ENCODE assay signal across 19 cellular contexts in the genomic region with DNA sequence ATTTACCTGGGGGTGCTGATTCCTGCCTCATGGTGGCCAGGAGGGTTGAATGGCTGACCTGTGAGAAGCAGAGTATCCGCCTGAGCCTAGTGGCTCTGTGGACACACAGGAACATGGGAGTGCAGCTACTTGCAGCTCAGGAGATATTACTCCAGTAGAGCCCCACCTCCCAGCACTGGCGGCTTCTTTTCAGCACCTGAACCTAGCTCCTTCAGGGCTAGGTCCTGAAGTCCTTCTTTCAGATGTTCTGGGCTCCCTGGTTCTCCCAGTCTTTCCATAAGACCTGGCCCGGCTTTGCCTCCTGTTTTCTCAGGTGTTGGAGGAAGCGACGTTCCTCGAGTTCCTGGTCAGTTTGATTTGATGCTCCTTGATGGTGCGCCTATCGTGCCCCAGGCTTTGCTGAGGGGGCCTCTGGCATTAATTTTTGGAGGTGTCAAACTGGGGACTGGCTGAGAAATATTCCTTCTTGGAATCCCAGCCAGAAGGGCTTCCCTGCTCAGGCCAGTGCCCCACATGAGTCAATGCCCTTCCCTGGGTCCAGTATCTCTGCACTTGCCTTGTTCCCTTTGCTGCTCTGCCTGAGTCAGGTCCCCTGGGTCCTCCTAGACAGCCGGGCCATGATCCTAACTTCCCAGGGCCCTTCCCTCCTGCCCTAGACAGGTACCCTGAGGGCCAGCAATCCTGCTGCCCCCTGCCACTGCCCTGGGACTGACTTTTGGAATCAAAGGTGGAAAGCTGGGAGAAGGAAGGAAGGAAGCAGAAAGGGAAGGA.
DNase-seq lines count a peak whose midpoint lies in the region; ATAC-seq, FAIRE-seq and TF ChIP-seq lines count a peak whose summit lies in the region.
"Had no signal": no experiment of that assay in that cellular context is flagged by ENCODE, and none has a peak within 500 bp of the region (broad histone marks: within the 10 kb centered on the region; RNA-seq: fewer than 3 reads in every experiment).

No MANE protein-coding gene starts in this region.

- DNase-seq in NCI-H1417 (lab: John Stamatoyannopoulos, UW) (peak in 2 of 3 experiments; percentile 46 to 52), NCI-H1417 treated with DMSO at 0.1 percent for 48 hours (lab: John Stamatoyannopoulos, UW) (no peak), K562 (ENCODE audit: extremely low read depth in 1 of 4, low spot score in 3 of 4) (peak in 2 of 4 experiments; percentile 39 to 54), mesenchymal stem cell (no peak), NCI-H128 (lab: John Stamatoyannopoulos, UW; ENCODE audit: unreplicated experiment) (no peak), Peyer's patch (no peak), psoas muscle (no peak)
- DNase-seq: activated CD4-positive, alpha-beta T cell treated with anti-CD3 and anti-CD28 coated beads for 4 hours; DND-41; effector CD8-positive, alpha-beta T cell; naive thymus-derived CD4-positive, alpha-beta T cell; stimulated activated CD4-positive, alpha-beta T cell treated with anti-CD3 and anti-CD28 coated beads, Interleukin-2, amount 100 ng/mL, for 24 hours; testis had no signal

- H3K4me2 ChIP-seq in K562 (ENCODE audit: insufficient read depth, low read length) (no peak overlapping the region), mesenchymal stem cell (ENCODE audit: low read length, poor library complexity, severe bottlenecking) (no peak overlapping the region)

- H4K20me1 ChIP-seq in K562 (replicated peaks; ENCODE audit: control insufficient read depth, insufficient read depth, low read length) = no peaks in the 10 kb centered on the region

- H3K36me3 ChIP-seq in K562 (ENCODE audit: control insufficient read depth, insufficient read depth, low read length) (no peaks in the 10 kb centered on the region), mesenchymal stem cell (ENCODE audit: control insufficient read depth in 1 of 2, insufficient read depth in 2 of 2, low read depth in 1 of 2, low read length in 2 of 2) (no peaks in the 10 kb centered on the region), subcutaneous abdominal adipose tissue (ENCODE audit: control insufficient read depth in 5 of 5, insufficient read depth in 5 of 5, low read length in 5 of 5) (no peaks in the 10 kb centered on the region), Peyer's patch (no peaks in the 10 kb centered on the region), psoas muscle (ENCODE audit: insufficient read depth in 1 of 2, low read depth in 1 of 2) (no peaks in the 10 kb centered on the region)

- H3K9ac ChIP-seq in K562 (ENCODE audit: insufficient read depth in 1 of 2, low read depth in 2 of 2, low read length in 2 of 2) (peak overlapping the region in 1 of 2 experiments; percentile 79; a peak in 2 of 4 replicates), mesenchymal stem cell (ENCODE audit: low read length) (no peak overlapping the region), subcutaneous abdominal adipose tissue (ENCODE audit: low read length in 5 of 5) (peak overlapping the region in 1 of 5 donors; percentile 5)

- no peak overlapping the region for H2BK5ac ChIP-seq in mesenchymal stem cell (ENCODE audit: low read depth, low read length, poor library complexity, severe bottlenecking)

- H3K4me1 ChIP-seq in K562 (replicated peaks in 1 of 2; ENCODE audit: control insufficient read depth in 2 of 2, insufficient read depth in 2 of 2, low read length in 2 of 2) (peaks cover 35 to 40% of the 10 kb centered on the region in 2 experiments), mesenchymal stem cell (ENCODE audit: control insufficient read depth, insufficient read depth, low read depth, low read length) (peaks cover 45% of the 10 kb centered on the region), subcutaneous abdominal adipose tissue (ENCODE audit: control insufficient read depth in 5 of 5, insufficient read depth in 5 of 5, low read length in 5 of 5) (peaks cover 35 to 74% (median 70%) of the 10 kb centered on the region in 5 donors), Peyer's patch (peaks cover 0 to 24% (median 6%) of the 10 kb centered on the region in 4 donors), psoas muscle (peaks cover 17% of the 10 kb centered on the region)

- H3K23ac ChIP-seq in mesenchymal stem cell (ENCODE audit: low read length in 2 of 2) = no peak overlapping the region

- TF ChIP-seq POLR2A in K562 (conservative IDR thresholded peaks at IDR 0.05) (no peak), Peyer's patch (IDR thresholded peaks at IDR 0.05) (no peak)

- no peak overlapping the region for H3K4ac ChIP-seq in mesenchymal stem cell (ENCODE audit: low read depth in 1 of 2, low read length in 2 of 2)

- H3K18ac ChIP-seq in mesenchymal stem cell (ENCODE audit: low read depth in 1 of 2, low read length in 2 of 2) = peak overlapping the region in 1 of 2 experiments; percentile 63

- TF ChIP-seq RAD21 in K562 (CRISPR knock-in tag; conservative IDR thresholded peaks at IDR 0.05 in 1 of 2, IDR thresholded peaks at IDR 0.05 in 1 of 2) = no peak

- POLR2A ChIA-PET in K562 (lab: Yijun Ruan, JAX) = interaction anchor here (1.0 to 1.7 kb wide), 2 partner anchors 8 to 318 kb away, joined by 4 to 5 read pairs; no protein-coding TSS in a partner anchor

- H3K79me1 ChIP-seq in mesenchymal stem cell (replicated peaks; ENCODE audit: low read length, poor library complexity, severe bottlenecking) = no peaks in the 10 kb centered on the region

- H3K9me1 ChIP-seq in K562 (ENCODE audit: control insufficient read depth, insufficient read depth, low read length) = no peaks in the 10 kb centered on the region

- H2AK5ac ChIP-seq in mesenchymal stem cell (ENCODE audit: low read length, severe bottlenecking) = peak overlapping the region; percentile 89

- no peak for TF ChIP-seq CTCF in K562 (IDR thresholded peaks at IDR 0.05 in 2 of 3, conservative IDR thresholded peaks at IDR 0.05 in 1 of 3; ENCODE audit: insufficient read depth in 2 of 3, low read depth in 1 of 3, low read length in 3 of 3)
- TF ChIP-seq CTCF in Peyer's patch (IDR thresholded peaks at IDR 0.05) = no peak
- TF ChIP-seq CTCF in psoas muscle (IDR thresholded peaks at IDR 0.05) = no peak

- FAIRE-seq in K562 (lab: Jason Lieb, UNC) = peak; percentile 83
- FAIRE-seq: GM12892, GM19239, RCC 7860 had no signal

- H2BK15ac ChIP-seq in mesenchymal stem cell (ENCODE audit: low read depth, poor library complexity, severe bottlenecking) = peak overlapping the region; percentile 78

- H3K27me3 ChIP-seq in K562 (ENCODE audit: control insufficient read depth in 2 of 2, insufficient read depth in 2 of 2, low read length in 2 of 2) (no peaks in the 10 kb centered on the region), mesenchymal stem cell (ENCODE audit: control insufficient read depth in 1 of 2, insufficient read depth in 1 of 2, low read length in 2 of 2) (peaks cover 0 to 11% of the 10 kb centered on the region in 2 experiments), subcutaneous abdominal adipose tissue (ENCODE audit: control insufficient read depth in 5 of 5, insufficient read depth in 4 of 5, low read length in 5 of 5) (peaks cover 0 to 3% (median 0%) of the 10 kb centered on the region in 5 donors), Peyer's patch (no peaks in the 10 kb centered on the region), psoas muscle (ENCODE audit: insufficient read depth in 3 of 3, low read length in 2 of 3) (no peaks in the 10 kb centered on the region)
- H3K27me3 ChIP-seq: testis had no signal

- no peak overlapping the region for H4K91ac ChIP-seq in mesenchymal stem cell (ENCODE audit: low read length)

- H3K27ac ChIP-seq in K562 (ENCODE audit: extremely low read depth, low read depth, low read length) (peak overlapping the region; percentile 23; the same call in 1 of the 3 replicates), mesenchymal stem cell (ENCODE audit: low read length, poor library complexity, severe bottlenecking) (no peak overlapping the region), subcutaneous abdominal adipose tissue (ENCODE audit: low read depth, low read length) (peak overlapping the region; percentile 92), Peyer's patch (peak overlapping the region in 1 of 4 donors; percentile 46), psoas muscle (no peak overlapping the region)
- H3K27ac ChIP-seq: 22Rv1 had no signal

- H2AFZ ChIP-seq in K562 (ENCODE audit: low read depth, low read length) (peak overlapping the region; percentile 78), mesenchymal stem cell (ENCODE audit: low read depth, low read length) (no peak overlapping the region)

- in situ Hi-C loops in K562 (cut with MboI) = loop anchor here (10.0 kb wide), 1 partner anchor 348 kb away; no protein-coding TSS in a partner anchor

- H2BK12ac ChIP-seq in mesenchymal stem cell (ENCODE audit: low read length in 2 of 2) = peak overlapping the region; percentile 7 to 84

- H3K9me3 ChIP-seq in K562 (replicated peaks; ENCODE audit: control insufficient read depth, insufficient read depth, low read depth, low read length) = no peaks in the 10 kb centered on the region
- H3K9me3 ChIP-seq in mesenchymal stem cell (ENCODE audit: control insufficient read depth, low read length) = no peaks in the 10 kb centered on the region
- H3K9me3 ChIP-seq in subcutaneous abdominal adipose tissue (ENCODE audit: control insufficient read depth in 5 of 5, low read length in 5 of 5) = no peaks in the 10 kb centered on the region
- no peaks in the 10 kb centered on the region for H3K9me3 ChIP-seq in Peyer's patch
- H3K9me3 ChIP-seq in psoas muscle = no peaks in the 10 kb centered on the region
- H3K9me3 ChIP-seq: testis had no signal

- 50% methylated on average over 9 of the region's 9 CpGs for WGBS in K562 (ENCODE audit: insufficient coverage, low coverage, missing lambda C conversion rate)
- WGBS in mesenchymal stem cell = 79% methylated on average over 9 of the region's 9 CpGs
- 76 to 86% (median 78%) methylated on average over 9 of the region's 9 CpGs for WGBS in psoas muscle, 3 donors

- H3K79me2 ChIP-seq in K562 (ENCODE audit: control insufficient read depth, insufficient read depth, low read length) = no peaks in the 10 kb centered on the region

- H3K14ac ChIP-seq in mesenchymal stem cell (ENCODE audit: low read length in 2 of 2) = no peak overlapping the region

- H4K8ac ChIP-seq in mesenchymal stem cell (ENCODE audit: low read length) = no peak overlapping the region

- TF ChIP-seq EP300 in K562 (IDR thresholded peaks at IDR 0.05; ENCODE audit: low read length) = no peak

- no peak overlapping the region for H3K4me3 ChIP-seq in K562
- no peak overlapping the region for H3K4me3 ChIP-seq in mesenchymal stem cell (ENCODE audit: insufficient read depth in 1 of 2, low read depth in 1 of 2, low read length in 2 of 2)
- peak overlapping the region in 1 of 5 donors; percentile 3 for H3K4me3 ChIP-seq in subcutaneous abdominal adipose tissue (ENCODE audit: low read depth in 1 of 5, low read length in 5 of 5)
- no peak overlapping the region for H3K4me3 ChIP-seq in Peyer's patch
- no peak overlapping the region for H3K4me3 ChIP-seq in psoas muscle
- H3K4me3 ChIP-seq: testis had no signal

- BruUV-seq in K562 (replicated peaks; lab: Mats Ljungman, UMichigan) = no TSS peak

- no peak overlapping the region for H2BK120ac ChIP-seq in mesenchymal stem cell (ENCODE audit: low read depth, low read length)

- CTCF ChIA-PET in K562 (lab: Yijun Ruan, JAX; ENCODE audit: low intra/inter-chr PET ratio) = no interaction called here

- intact Hi-C loops in K562 (cut with micrococcal nuclease) (no loop called here), psoas muscle (cut with DNase I) (loop anchor here in 1 of 2 donors (5.0 kb wide), 1 partner anchor 36 kb away; no protein-coding TSS in a partner anchor)

- ATAC-seq in K562 (peak; percentile 69), psoas muscle (no peak)
- ATAC-seq: stimulated activated effector memory CD8-positive, alpha-beta T cell treated with anti-CD3 and anti-CD28 coated beads, Interleukin-12 subunit alpha, Interleukin-12 subunit beta, amount 100 ng/mL, for 72 hours had no signal

Comparison
In these comparisons a context has a peak if more than half of its experiments do, and no peak if none do; other contexts are left out.
1. DNase-seq: peak in NCI-H1417 (2 of 3); none in NCI-H1417 treated with DMSO at 0.1 percent for 48 hours (single experiment), mesenchymal stem cell (single experiment), NCI-H128 (single experiment), Peyer's patch (0 of 3) and psoas muscle (0 of 2).
2. H3K27ac ChIP-seq: peak in K562 (single experiment) and subcutaneous abdominal adipose tissue (single experiment); none in mesenchymal stem cell (single experiment) and psoas muscle (single experiment).